8 cellular contexts compared by ENCODE assay signal in the genomic region with DNA sequence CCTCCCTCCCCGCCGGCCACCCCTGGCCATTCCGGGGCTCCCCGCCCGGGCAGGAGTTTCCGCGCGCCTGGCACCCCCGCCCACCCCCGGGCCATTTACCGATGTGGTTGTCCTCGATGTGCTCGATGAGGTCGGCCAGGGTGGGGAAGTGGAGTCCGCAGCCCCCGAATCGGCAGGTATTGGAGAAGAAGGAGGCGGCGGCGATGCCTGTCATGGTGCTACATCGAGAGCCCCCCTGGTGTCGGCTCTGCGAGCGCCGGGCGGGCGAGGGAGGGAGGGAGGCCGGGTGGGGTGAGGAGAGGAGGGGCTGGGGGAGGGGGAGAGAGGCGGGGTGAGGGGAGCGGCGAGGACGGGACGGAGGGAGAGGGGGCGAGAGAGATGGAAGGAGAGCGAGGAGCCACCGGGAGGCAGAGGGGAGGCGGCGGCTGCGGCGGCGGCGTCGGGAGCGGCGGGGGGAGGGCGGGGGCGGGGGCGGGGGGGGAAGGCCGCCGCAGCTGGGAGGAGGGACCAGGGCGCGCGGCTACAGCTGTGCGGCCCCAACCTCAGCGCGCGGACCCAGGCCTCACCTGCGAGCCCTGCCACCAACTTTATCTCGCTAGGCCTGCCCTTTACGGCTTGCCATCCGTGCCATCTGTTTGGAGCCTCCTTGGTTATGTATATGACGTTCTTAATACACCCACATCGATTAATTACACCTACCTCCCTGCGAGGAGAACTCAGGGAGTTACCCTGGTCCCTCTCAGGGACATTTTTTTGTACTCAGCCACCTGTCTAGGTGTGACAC. TPM values are rescaled to one million over a fixed set of nuclear protein-coding genes. Genes with fewer than 3 reads are reported as not detected.
DNase-seq lines count a peak whose midpoint lies in the region; ATAC-seq and TF ChIP-seq lines count a peak whose summit lies in the region.

A gene (minus strand): TSS at position 432 of the 784 bp plus-strand sequence.

- peaks cover 11% of the 10 kb centered on the region for H3K27me3 Mint-ChIP-seq in Calu3 (ENCODE audit: unreplicated experiment)

- H3K4me3 Mint-ChIP-seq in Calu3 (ENCODE audit: low read depth, unreplicated experiment): peak within 1 kb of the TSS; percentile 89

- peaks cover 27% of the 10 kb centered on the region for H3K36me3 Mint-ChIP-seq in Calu3 (ENCODE audit: insufficient read depth, unreplicated experiment)

- CTCF ChIA-PET in Calu3 (lab: Charles Lee): interaction anchor here (0.6 to 1.7 kb wide), 2 partner anchors 12 to 87 kb away, joined by 6 read pairs; no protein-coding TSS in a partner anchor

- H2AFZ ChIP-seq in KMS-11 (ENCODE audit: low read depth): peak within 1 kb of the TSS; percentile 47; the same call in 1 of the 2 replicates

- peak within 1 kb of the TSS; percentile 46 for H3K9ac ChIP-seq in KMS-11

- ATAC-seq in left ventricle myocardium superior (peak; percentile 67), HG03442 (IDR thresholded peaks at IDR 0.05; ENCODE audit: unreplicated experiment) (no peak)

- no peak within 1 kb of the TSS for H3K4me3 ChIP-seq in KMS-11 (IDR thresholded peaks at IDR 0.05; ENCODE audit: insufficient read depth, low read depth, low read length)
- H3K4me3 ChIP-seq in uterus: peak within 1 kb of the TSS; percentile 52 to 68

- no peaks in the 10 kb centered on the region for H3K9me3 Mint-ChIP-seq in Calu3 (ENCODE audit: low read depth, unreplicated experiment)

- peak; percentile 52 for DNase-seq in Calu3
- peak; percentile 20 to 49 (median 35) for DNase-seq in T-helper 1 cell
- DNase-seq in amygdala (lab: John Stamatoyannopoulos, UW): peak in 51 of 56 donors; percentile 6 to 79 (median 53)
- DNase-seq in left ventricle myocardium superior: peak; percentile 78
- DNase-seq in pons (ENCODE audit: low spot score): peak; percentile 42
- peak; percentile 77 to 79 for DNase-seq in uterus

- no peak within 1 kb of the TSS for H3K27ac ChIP-seq in KMS-11
- H3K27ac ChIP-seq in uterus: peak within 1 kb of the TSS; percentile 85 to 87

- H3K27me3 ChIP-seq in KMS-11 (ENCODE audit: insufficient read depth, low read depth) (no peaks in the 10 kb centered on the region), uterus (no peaks in the 10 kb centered on the region)

- TF ChIP-seq CTCF in Calu3 (IDR thresholded peaks at IDR 0.05; ENCODE audit: unreplicated experiment) (no peak), KMS-11 (conservative IDR thresholded peaks at IDR 0.05; ENCODE audit: low read depth, low read length) (no peak), uterus (IDR thresholded peaks at IDR 0.05) (peak in 1 of 4 experiments; percentile 4)

- H3K4me2 ChIP-seq in KMS-11: peak within 1 kb of the TSS; percentile 39

- peak in 1 of 2 donors; percentile 25 for TF ChIP-seq POLR2A in uterus (IDR thresholded peaks at IDR 0.05)

- no TSS peak for BruUV-seq in Calu3 (replicated peaks; lab: Mats Ljungman, UMichigan)

- peaks cover 25% of the 10 kb centered on the region for H3K79me2 ChIP-seq in KMS-11 (ENCODE audit: insufficient read depth, low read depth)

- peaks cover 34% of the 10 kb centered on the region for H3K4me1 Mint-ChIP-seq in Calu3 (ENCODE audit: low read depth, unreplicated experiment)

- H3K36me3 ChIP-seq in KMS-11 (ENCODE audit: insufficient read depth) (no peaks in the 10 kb centered on the region), uterus (no peaks in the 10 kb centered on the region)

- no peaks in the 10 kb centered on the region for H3K9me3 ChIP-seq in uterus

- intact Hi-C loops in Calu3 (cut with micrococcal nuclease; ENCODE audit: unreplicated experiment) (no loop called here), left ventricle myocardium superior (cut with micrococcal nuclease) (no loop called here), uterus (cut with DNase I; ENCODE audit: low total_unique reads) (no loop called here)

- no peaks in the 10 kb centered on the region; the same call in 1 of the 2 replicates for H4K20me1 ChIP-seq in KMS-11 (ENCODE audit: insufficient read depth)

- H3K27ac Mint-ChIP-seq in Calu3 (ENCODE audit: unreplicated experiment): peak within 1 kb of the TSS; percentile 93

- peaks cover 46% of the 10 kb centered on the region for H3K4me1 ChIP-seq in KMS-11 (ENCODE audit: low read depth, poor library complexity, severe bottlenecking)
- peaks cover 3 to 6% of the 10 kb centered on the region in 2 donors for H3K4me1 ChIP-seq in uterus

RNA-seq across cellular contexts. Expression of the gene that starts here (rescaled TPM):
- total RNA-seq in Calu3 (2022): 8.6 and 10.7 TPM in 2 replicates
- total RNA-seq in left ventricle myocardium superior: 23.2 TPM
- 10 to 100 TPM; 27.6 to 58.5 (median 34.4) TPM for total RNA-seq in uterus
